Comparison of ENCODE assay signal across 8 cellular contexts in the genomic region with DNA sequence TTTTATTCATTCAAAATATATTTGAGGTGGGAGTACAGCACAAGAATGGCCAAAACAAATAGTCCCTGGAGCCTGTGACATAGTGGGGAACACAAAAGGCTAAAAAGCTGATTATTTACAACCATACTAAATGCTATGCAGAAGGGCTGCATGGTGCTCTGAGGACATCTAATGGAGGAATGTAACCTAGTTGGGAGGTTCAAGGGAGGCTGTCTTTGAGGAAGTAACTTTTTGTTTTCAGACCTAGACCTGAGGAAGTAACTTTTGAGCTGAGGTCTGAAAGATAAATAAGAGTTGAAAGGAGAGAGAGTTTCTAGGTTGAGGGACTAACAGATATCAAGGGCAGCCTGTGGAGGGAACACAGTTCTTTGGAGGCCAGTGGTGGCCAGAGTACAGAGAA. TPM values are rescaled to one million over a fixed set of nuclear protein-coding genes. Genes with fewer than 3 reads are reported as not detected.
DNase-seq lines count a peak whose midpoint lies in the region; ATAC-seq and TF ChIP-seq lines count a peak whose summit lies in the region.

No MANE protein-coding gene starts in this region.

- TF ChIP-seq POLR2A in thyroid gland (IDR thresholded peaks at IDR 0.05) = no peak

- H3K27me3 ChIP-seq in OCI-LY1 (ENCODE audit: insufficient read depth, low read length) (no peaks in the 10 kb centered on the region), kidney epithelial cell (ENCODE audit: control insufficient read depth, insufficient read depth, low read length) (no peaks in the 10 kb centered on the region), thyroid gland (no peaks in the 10 kb centered on the region)

- peak overlapping the region; percentile 46 for H3K27ac ChIP-seq in OCI-LY1 (ENCODE audit: low read depth, low read length, poor library complexity, severe bottlenecking)
- H3K27ac ChIP-seq in thyroid gland = no peak overlapping the region

- H3K4me1 ChIP-seq in OCI-LY1 (ENCODE audit: insufficient read depth, low read length, severe bottlenecking) (peaks cover 10% of the 10 kb centered on the region), thyroid gland (no peaks in the 10 kb centered on the region)

- H3K36me3 ChIP-seq in OCI-LY1 (ENCODE audit: insufficient read depth, low read length) (no peaks in the 10 kb centered on the region), kidney epithelial cell (ENCODE audit: control insufficient read depth, insufficient read depth, low read length) (no peaks in the 10 kb centered on the region), thyroid gland (peaks cover 0 to 8% of the 10 kb centered on the region in 2 donors)

- H3K4me3 ChIP-seq in OCI-LY1 (ENCODE audit: low read depth, low read length, poor library complexity, severe bottlenecking) (no peak overlapping the region), kidney epithelial cell (ENCODE audit: low read depth, low read length) (no peak overlapping the region), thyroid gland (replicated peaks in 1 of 3) (no peak overlapping the region)

- H3K9me3 ChIP-seq in OCI-LY1 (ENCODE audit: low read length) (no peaks in the 10 kb centered on the region), thyroid gland (no peaks in the 10 kb centered on the region)

- H4K20me1 ChIP-seq in OCI-LY1 (ENCODE audit: insufficient read depth, low read length) = no peaks in the 10 kb centered on the region

- no peaks in the 10 kb centered on the region for H3K79me2 ChIP-seq in OCI-LY1 (ENCODE audit: insufficient read depth, low read length)

- peak overlapping the region; percentile 37; the same call in 1 of the 2 replicates for H2AFZ ChIP-seq in OCI-LY1 (ENCODE audit: low read length)

- H3F3A ChIP-seq in OCI-LY1 (ENCODE audit: insufficient read depth, low read length) = no peaks in the 10 kb centered on the region

- intact Hi-C loops in thyroid gland (cut with DNase I) = no loop called here

- DNase-seq in NCI-H1417 (lab: John Stamatoyannopoulos, UW) (peak; percentile 18 to 69 (median 31)), NCI-H1417 treated with DMSO at 0.1 percent for 48 hours (lab: John Stamatoyannopoulos, UW) (no peak), brain pericyte (ENCODE audit: low read depth, low spot score) (peak; percentile 42), kidney epithelial cell (ENCODE audit: low read depth) (no peak), thyroid gland (peak in 1 of 2 donors; percentile 30)

- TF ChIP-seq CTCF in OCI-LY1 (IDR thresholded peaks at IDR 0.05; ENCODE audit: low read length) = peak; percentile 100
- peak; percentile 57 for TF ChIP-seq CTCF in kidney epithelial cell (IDR thresholded peaks at IDR 0.05; ENCODE audit: insufficient read depth, low read length, poor library complexity, severe bottlenecking)
- TF ChIP-seq CTCF in thyroid gland (IDR thresholded peaks at IDR 0.05) = peak in 5 of 6 experiments; percentile 17 to 71 (median 71)

- ATAC-seq in GM19035 (IDR thresholded peaks at IDR 0.05; ENCODE audit: unreplicated experiment) (peak; percentile 61), HG03139 (IDR thresholded peaks at IDR 0.05; ENCODE audit: unreplicated experiment) (peak; percentile 62)

- H3K9ac ChIP-seq in OCI-LY1 (ENCODE audit: low read length) = peak overlapping the region; percentile 28; the same call in 1 of the 2 replicates

- H3K9me2 ChIP-seq in OCI-LY1 (ENCODE audit: low read depth, low read length) = no peaks in the 10 kb centered on the region

- H3K4me2 ChIP-seq in OCI-LY1 (ENCODE audit: low read length) = peak overlapping the region; percentile 5; the same call in 1 of the 2 replicates

RNA-seq across cellular contexts. Expression of gene RASA2, which starts 34.8 kb away (rescaled TPM):
- total RNA-seq in kidney epithelial cell = 16.0 and 16.8 TPM in 2 replicates
- 10 to 100 TPM; 12.0 to 45.5 (median 23.3) TPM for total RNA-seq in thyroid gland

Comparison
In these comparisons a context has a peak if more than half of its experiments do, and no peak if none do; other contexts are left out.
1. DNase-seq: peak in NCI-H1417 (3 of 3) and brain pericyte (single experiment); none in NCI-H1417 treated with DMSO at 0.1 percent for 48 hours (single experiment) and kidney epithelial cell (single experiment).
2. Peak in every context shown above with its lines, with median percentiles within 50 percentile points of each other: CTCF ChIP-seq.